Comparison of ENCODE assay signal across 28 cellular contexts in genomic region chr3:125256675-125257074, GRCh38.
"Had no signal": no experiment of that assay in that cellular context is flagged by ENCODE, and none has a peak within 500 bp of the region (broad histone marks: within the 10 kb centered on the region; RNA-seq: fewer than 3 reads in every experiment).

No MANE protein-coding gene starts in this region.

- H3K27ac Mint-ChIP-seq: natural killer cell; nephron; neural progenitor cell; progenitor cell of endocrine pancreas; stimulated activated effector memory CD8-positive, alpha-beta T cell treated with anti-CD3 and anti-CD28 coated beads, Interleukin-12 subunit alpha, Interleukin-12 subunit beta, amount 100 ng/mL, for 72 hours; stimulated activated naive B cell treated with anti-CD40 and anti-IgM and Interleukin-4, amounts not matched to agents 10 μg/mL and 1 μg/mL and 100 μg/mL, for 72 hours; stimulated activated naive CD8-positive, alpha-beta T cell treated with anti-CD3 and anti-CD28 coated beads, Interleukin-15, Interleukin-2, amounts not matched to agents 100 ng/mL and 50 ng/mL, for 24 hours had no signal

- H3K36me3 ChIP-seq: ovary, right lobe of liver, sigmoid colon, thoracic aorta, thyroid gland, upper lobe of left lung, vagina had no signal

- ATAC-seq: natural killer cell; psoas muscle; right cardiac atrium; right lobe of liver; stimulated activated effector memory CD8-positive, alpha-beta T cell treated with anti-CD3 and anti-CD28 coated beads, Interleukin-12 subunit alpha, Interleukin-12 subunit beta, amount 100 ng/mL, for 72 hours; stimulated activated naive B cell treated with anti-CD40 and anti-IgM and Interleukin-4, amounts not matched to agents 10 μg/mL and 1 μg/mL and 100 μg/mL, for 72 hours had no signal

- H3K4me2 ChIP-seq: neural progenitor cell had no signal

- FAIRE-seq: small intestine, urothelium cell line had no signal

- H3K4me3 Mint-ChIP-seq: natural killer cell; nephron; neural progenitor cell; stimulated activated effector memory CD8-positive, alpha-beta T cell treated with anti-CD3 and anti-CD28 coated beads, Interleukin-12 subunit alpha, Interleukin-12 subunit beta, amount 100 ng/mL, for 72 hours; stimulated activated naive B cell treated with anti-CD40 and anti-IgM and Interleukin-4, amounts not matched to agents 10 μg/mL and 1 μg/mL and 100 μg/mL, for 72 hours; stimulated activated naive CD8-positive, alpha-beta T cell treated with anti-CD3 and anti-CD28 coated beads, Interleukin-15, Interleukin-2, amounts not matched to agents 100 ng/mL and 50 ng/mL, for 24 hours had no signal

- H3K27me3 Mint-ChIP-seq: progenitor cell of endocrine pancreas; stimulated activated naive B cell treated with anti-CD40 and anti-IgM and Interleukin-4, amounts not matched to agents 10 μg/mL and 1 μg/mL and 100 μg/mL, for 72 hours; stimulated activated naive CD8-positive, alpha-beta T cell treated with anti-CD3 and anti-CD28 coated beads, Interleukin-15, Interleukin-2, amounts not matched to agents 100 ng/mL and 50 ng/mL, for 24 hours had no signal

- H3K9ac ChIP-seq: neural progenitor cell, parathyroid adenoma had no signal

- H3K27ac ChIP-seq: neural progenitor cell, ovary, parathyroid adenoma, psoas muscle, right lobe of liver, sigmoid colon, stomach, thoracic aorta, thyroid gland, tibial nerve, upper lobe of left lung, vagina had no signal

- H3K4me3 ChIP-seq: neural progenitor cell, ovary, psoas muscle, right lobe of liver, sigmoid colon, stomach, thoracic aorta, thyroid gland, tibial nerve, upper lobe of left lung, vagina had no signal

- H2AFZ ChIP-seq: neural progenitor cell, parathyroid adenoma had no signal

- DNase-seq: natural killer cell; occipital lobe; ovary; posterior cingulate gyrus; psoas muscle; right lobe of liver; sigmoid colon; small intestine; stimulated activated CD4-positive, alpha-beta T cell treated with anti-CD3 and anti-CD28 coated beads, Interleukin-15, amount 100 ng/mL, for 24 hours; stimulated activated CD4-positive, alpha-beta T cell treated with anti-CD3 and anti-CD28 coated beads, Interleukin-2, amount 100 ng/mL, for 24 hours; stimulated activated CD4-positive, alpha-beta T cell treated with anti-CD3 and anti-CD28 coated beads, Interleukin-4, amount 100 ng/mL, for 1 hour; stimulated activated naive B cell treated with anti-CD40 and anti-IgM and Interleukin-4, amounts not matched to agents 10 μg/mL and 1 μg/mL and 100 μg/mL, for 72 hours; stimulated activated naive CD4-positive, alpha-beta T cell treated with Interleukin-2 at 50 U/mL for 16 hours; stomach; thyroid gland; trophoblast cell; upper lobe of left lung had no signal

- H3K27me3 ChIP-seq: neural progenitor cell, ovary, right lobe of liver, sigmoid colon, stomach, thyroid gland, tibial nerve, upper lobe of left lung, vagina had no signal

- H3K4me1 ChIP-seq: neural progenitor cell, parathyroid adenoma, psoas muscle, right lobe of liver, sigmoid colon, stomach, thyroid gland, tibial nerve, upper lobe of left lung, vagina had no signal

- H3K4me1 Mint-ChIP-seq: nephron, neural progenitor cell had no signal

- H3K9me3 ChIP-seq: ovary, psoas muscle, right lobe of liver, thoracic aorta, thyroid gland, upper lobe of left lung, vagina had no signal
